In the genomic region with DNA sequence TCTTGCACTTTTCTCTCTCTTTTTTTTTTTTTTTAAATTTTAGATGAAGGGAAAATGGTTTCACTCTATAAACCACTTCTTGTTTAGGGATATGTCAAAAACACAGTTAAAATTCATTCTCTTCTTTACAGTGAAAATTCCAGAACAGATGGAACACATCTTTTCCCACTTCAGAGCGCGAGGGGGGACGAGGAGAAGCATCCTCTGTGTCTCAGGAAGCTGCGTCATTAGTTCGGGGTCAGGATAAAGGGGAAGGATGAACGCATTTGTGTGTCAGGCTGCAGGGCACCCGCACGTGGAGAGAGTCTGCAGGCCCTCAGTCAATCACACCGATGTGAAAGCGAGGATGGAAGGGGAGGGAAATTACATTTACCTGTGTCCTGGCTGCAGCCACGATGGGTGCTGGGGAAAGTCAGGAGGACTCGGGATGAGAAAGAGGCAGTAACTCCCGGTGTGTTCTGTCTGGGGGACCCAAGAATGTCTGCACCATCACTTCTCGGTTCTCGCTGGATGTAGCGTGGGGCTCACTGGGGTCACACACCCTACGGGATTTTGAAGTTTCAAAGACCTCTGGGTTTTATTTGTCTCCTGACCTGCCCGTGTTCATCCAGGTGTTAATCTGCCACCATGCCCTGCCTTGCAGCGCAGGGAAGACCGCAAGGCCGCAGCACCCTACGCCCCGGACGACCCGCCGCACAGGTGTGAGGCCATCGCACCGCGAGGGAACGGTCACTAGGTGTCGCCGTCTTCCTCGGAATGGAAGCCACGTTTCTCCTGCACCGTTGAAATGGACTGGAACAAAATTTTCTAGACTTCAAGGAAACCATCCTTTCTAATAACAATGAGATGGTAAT, we compare ENCODE assay signal across 8 cellular contexts.
DNase-seq lines count a peak whose midpoint lies in the region; ATAC-seq and TF ChIP-seq lines count a peak whose summit lies in the region.

No MANE protein-coding gene starts in this region.

- H2AFZ ChIP-seq in OCI-LY1 (ENCODE audit: low read length), result no peak overlapping the region
- H2AFZ ChIP-seq in neural progenitor cell (replicated peaks), result no peak overlapping the region

- H3K27ac Mint-ChIP-seq in neural progenitor cell, result peak overlapping the region; percentile 32

- no peaks in the 10 kb centered on the region for H3K9me3 ChIP-seq in OCI-LY1 (ENCODE audit: low read length)
- H3K9me3 ChIP-seq in neural progenitor cell (ENCODE audit: low read depth), result no peaks in the 10 kb centered on the region
- no peaks in the 10 kb centered on the region for H3K9me3 ChIP-seq in stomach

- H3K9ac ChIP-seq in OCI-LY1 (ENCODE audit: low read length), result no peak overlapping the region
- H3K9ac ChIP-seq in neural progenitor cell, result no peak overlapping the region

- intact Hi-C loops in stomach (cut with DNase I; ENCODE audit: low total_unique reads), result loop anchor here (10.0 kb wide), 1 partner anchor 536 kb away; no protein-coding TSS in a partner anchor

- peak; percentile 91 for TF ChIP-seq CTCF in GM12865 (IDR thresholded peaks at IDR 0.05; ENCODE audit: insufficient read depth, low read depth, low read length, missing control alignments)
- TF ChIP-seq CTCF in HFF-Myc (IDR thresholded peaks at IDR 0.05; ENCODE audit: low read depth, low read length, missing control alignments), result peak; percentile 58
- peak; percentile 59 for TF ChIP-seq CTCF in OCI-LY1 (IDR thresholded peaks at IDR 0.05; ENCODE audit: low read length)
- TF ChIP-seq CTCF in fibroblast of mammary gland (conservative IDR thresholded peaks at IDR 0.05; ENCODE audit: control insufficient read depth, insufficient read depth, low read depth, low read length), result peak; percentile 83
- peak; percentile 83 for TF ChIP-seq CTCF in neural progenitor cell (IDR thresholded peaks at IDR 0.05)
- TF ChIP-seq CTCF in stomach (IDR thresholded peaks at IDR 0.05), result peak in 5 of 7 experiments; percentile 78 to 90 (median 84)

- H3K79me2 ChIP-seq in OCI-LY1 (ENCODE audit: insufficient read depth, low read length) (no peaks in the 10 kb centered on the region), neural progenitor cell (ENCODE audit: low read depth) (no peaks in the 10 kb centered on the region)

- no peak for TF ChIP-seq EP300 in stomach (IDR thresholded peaks at IDR 0.05)

- no peak for TF ChIP-seq POLR2A in stomach (IDR thresholded peaks at IDR 0.05)

- H3K4me1 ChIP-seq in OCI-LY1 (ENCODE audit: insufficient read depth, low read length, severe bottlenecking) (no peaks in the 10 kb centered on the region), neural progenitor cell (no peaks in the 10 kb centered on the region), stomach (peaks cover 0 to 9% (median 3%) of the 10 kb centered on the region in 4 donors)

- no peak overlapping the region for H3K4me3 Mint-ChIP-seq in neural progenitor cell

- H3K27me3 ChIP-seq in OCI-LY1 (ENCODE audit: insufficient read depth, low read length), result no peaks in the 10 kb centered on the region
- peaks cover 10% of the 10 kb centered on the region for H3K27me3 ChIP-seq in neural progenitor cell
- peaks cover 0 to 3% (median 0%) of the 10 kb centered on the region in 3 donors for H3K27me3 ChIP-seq in stomach

- no peaks in the 10 kb centered on the region for H4K20me1 ChIP-seq in OCI-LY1 (ENCODE audit: insufficient read depth, low read length)
- no peaks in the 10 kb centered on the region for H4K20me1 ChIP-seq in neural progenitor cell (ENCODE audit: low read depth)

- no peak for ATAC-seq in GM18873 (IDR thresholded peaks at IDR 0.05; ENCODE audit: low FRiP score, unreplicated experiment)

- DNase-seq in GM12865 (ENCODE audit: low read depth) (peak; percentile 69), HFF-Myc (ENCODE audit: extremely low read depth, low read depth) (peak; percentile 42), fibroblast of mammary gland (ENCODE audit: low read depth) (peak; percentile 74), neural progenitor cell (ENCODE audit: low spot score) (peak; percentile 71), stomach (peak; percentile 75)
- peak; percentile 74 for DNase-seq in activated T-cell treated with anti-CD3 and anti-CD28 coated beads, Interleukin-2, amount 50 U/mL, for 1 hour

- WGBS in stomach, 5 donors, result 31 to 37% (median 36%) methylated on average over 35 of the region's 35 CpGs

- H3F3A ChIP-seq in OCI-LY1 (ENCODE audit: insufficient read depth, low read length) (no peaks in the 10 kb centered on the region), neural progenitor cell (ENCODE audit: low read depth) (no peaks in the 10 kb centered on the region)

- H3K4me1 Mint-ChIP-seq in neural progenitor cell, result peaks cover 33% of the 10 kb centered on the region

- no peaks in the 10 kb centered on the region for H3K9me2 ChIP-seq in OCI-LY1 (ENCODE audit: low read depth, low read length)

- H3K4me3 ChIP-seq in GM12865 (ENCODE audit: low read depth, low read length), result no peak overlapping the region
- no peak overlapping the region for H3K4me3 ChIP-seq in HFF-Myc (replicated peaks; ENCODE audit: low read depth, low read length)
- no peak overlapping the region for H3K4me3 ChIP-seq in OCI-LY1 (ENCODE audit: low read depth, low read length, poor library complexity, severe bottlenecking)
- no peak overlapping the region for H3K4me3 ChIP-seq in fibroblast of mammary gland (ENCODE audit: control insufficient read depth, low read depth, low read length)
- no peak overlapping the region for H3K4me3 ChIP-seq in neural progenitor cell
- no peak overlapping the region for H3K4me3 ChIP-seq in stomach

- H3K4me2 ChIP-seq in OCI-LY1 (ENCODE audit: low read length) (no peak overlapping the region), neural progenitor cell (no peak overlapping the region)

- no peak overlapping the region for H3K27ac ChIP-seq in OCI-LY1 (ENCODE audit: low read depth, low read length, poor library complexity, severe bottlenecking)
- no peak overlapping the region for H3K27ac ChIP-seq in neural progenitor cell
- peak overlapping the region in 2 of 5 donors; percentile 37 to 47 for H3K27ac ChIP-seq in stomach

- no peaks in the 10 kb centered on the region for H3K36me3 Mint-ChIP-seq in neural progenitor cell

- H3K27me3 Mint-ChIP-seq in neural progenitor cell (ENCODE audit: insufficient read depth, low read depth), result peaks cover 6% of the 10 kb centered on the region

- H3K9me3 Mint-ChIP-seq in neural progenitor cell, result peaks cover 7% of the 10 kb centered on the region

- no peaks in the 10 kb centered on the region for H3K36me3 ChIP-seq in OCI-LY1 (ENCODE audit: insufficient read depth, low read length)
- no peaks in the 10 kb centered on the region for H3K36me3 ChIP-seq in neural progenitor cell
- H3K36me3 ChIP-seq in stomach, result no peaks in the 10 kb centered on the region
